ENCODE assay signal across 26 cellular contexts in genomic region chr11:40403321-40403720, GRCh38.
"Had no signal": no experiment of that assay in that cellular context is flagged by ENCODE, and none has a peak within 500 bp of the region (broad histone marks: within the 10 kb centered on the region; RNA-seq: fewer than 3 reads in every experiment).

No MANE protein-coding gene starts in this region.

- H3K4me3 ChIP-seq: cardiac muscle cell, colonic mucosa, gastroesophageal sphincter, hepatocyte, ovary, spleen, tibial nerve had no signal

- H3K36me3 ChIP-seq: cardiac muscle cell, colonic mucosa, gastroesophageal sphincter, ovary, spleen, tibial nerve had no signal

- H2AFZ ChIP-seq: hepatocyte had no signal

- H3K27me3 ChIP-seq: cardiac muscle cell, colonic mucosa, gastroesophageal sphincter, hepatocyte, ovary, spleen, tibial nerve had no signal

- ATAC-seq: activated CD8-positive, alpha-beta T cell treated with anti-CD3 and anti-CD28 coated beads for 36 hours; activated naive CD4-positive, alpha-beta T cell treated with anti-CD3 and anti-CD28 coated beads, Interleukin-2, amount 50 U/mL, for 72 hours; activated T-cell treated with anti-CD3 and anti-CD28 coated beads, Interleukin-2, amount 50 U/mL, for 72 hours; gastroesophageal sphincter; left colon had no signal

- H3K4me2 ChIP-seq: hepatocyte had no signal

- FAIRE-seq: endometrium, keratinocyte had no signal

- H3K79me2 ChIP-seq: hepatocyte had no signal

- H3K27ac ChIP-seq: cardiac muscle cell, colonic mucosa, gastroesophageal sphincter, hepatocyte, ovary, spleen, tibial nerve had no signal

- DNase-seq: activated B cell treated with CpG ODN at 0.5 μM for 24 hours; activated CD4-positive, alpha-beta T cell treated with anti-CD3 and anti-CD28 coated beads, Interleukin-2, amount 50 U/mL, for 1 hour; activated CD8-positive, alpha-beta T cell treated with anti-CD3 and anti-CD28 coated beads for 36 hours; activated naive CD4-positive, alpha-beta T cell; activated T-cell treated with anti-CD3 and anti-CD28 coated beads for 4 hours; activated T-cell treated with anti-CD3 and anti-CD28 coated beads, Interleukin-2, amount 50 U/mL, for 72 hours; cerebellar nuclear complex; colonic mucosa; effector CD8-positive, alpha-beta T cell; erythroblast; left colon; mammary epithelial cell; naive B cell; nephron progenitor cell; ovary; spleen; stimulated activated CD4-positive, alpha-beta T cell treated with anti-CD3 and anti-CD28 coated beads, Interleukin-2, amount 100 ng/mL, for 48 hours; stimulated activated naive CD4-positive, alpha-beta T cell treated with Interleukin-2 at 50 U/mL for 16 hours; T-helper 2 cell had no signal

- H3K4me1 ChIP-seq: colonic mucosa, gastroesophageal sphincter, spleen, tibial nerve had no signal

- H3K9me3 ChIP-seq: colonic mucosa, gastroesophageal sphincter, ovary, spleen, tibial nerve had no signal
